In genomic region chr16:3650631-3651265, GRCh38 we compare ENCODE assay signal across 1 cellular context.
TF ChIP-seq lines count a peak whose summit lies in the region.

No MANE protein-coding gene starts in this region.

TF ChIP-seq in HepG2, 621 proteins besides CTCF, POLR2A, EP300 and RAD21:
- TF ChIP-seq PRMT3 (CRISPR knock-in tag; IDR thresholded peaks at IDR 0.05; ENCODE audit: borderline replicate concordance, low read depth): no peak
- TF ChIP-seq TMF1 (CRISPR knock-in tag; IDR thresholded peaks at IDR 0.05; ENCODE audit: low read depth): no peak
TF ChIP-seq in HepG2: peak in this region for 0.
